ENCODE assay signal across 8 cellular contexts in the genomic region with DNA sequence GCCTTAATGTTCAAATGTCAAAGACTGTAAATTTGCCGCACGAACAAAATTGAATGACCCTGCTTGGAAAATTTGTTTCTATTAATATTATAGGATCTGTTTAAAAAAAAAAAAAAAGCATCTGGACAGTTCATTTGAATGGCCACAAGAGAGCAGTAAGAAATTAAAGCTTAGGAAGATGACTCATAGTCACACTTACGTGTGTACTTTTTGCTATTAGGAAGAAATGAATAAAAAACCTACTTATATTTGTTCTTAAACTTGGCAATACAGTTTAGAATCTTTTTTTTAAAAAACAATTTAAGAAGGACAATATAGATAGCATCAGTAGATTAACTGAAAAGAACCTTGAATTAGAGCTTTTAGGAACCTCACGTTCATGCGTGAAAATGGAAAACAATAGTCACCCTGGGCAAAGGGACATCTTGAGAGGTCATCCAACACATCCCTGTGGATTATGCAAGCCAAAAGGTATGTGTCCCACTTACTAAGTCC.
DNase-seq lines count a peak whose midpoint lies in the region; ATAC-seq and TF ChIP-seq lines count a peak whose summit lies in the region.

No MANE protein-coding gene starts in this region.

- H3K4me1 ChIP-seq in A673 (ENCODE audit: insufficient read depth, low read length, poor library complexity, severe bottlenecking) (no peaks in the 10 kb centered on the region), transverse colon (peaks cover 0 to 4% (median 0%) of the 10 kb centered on the region in 4 donors)
- no peaks in the 10 kb centered on the region for H3K4me1 ChIP-seq in CD4-positive, alpha-beta memory T cell (ENCODE audit: insufficient read depth, low read length)

- H3K27ac Mint-ChIP-seq in HFFc6 (peak overlapping the region; percentile 32), glutamatergic neuron (ENCODE audit: unreplicated experiment) (no peak overlapping the region)
- H3K27ac Mint-ChIP-seq in CD4-positive, alpha-beta memory T cell = no peak overlapping the region

- H3K4me1 Mint-ChIP-seq in HFFc6 (ENCODE audit: low read depth) = peaks cover 23% of the 10 kb centered on the region
- H3K4me1 Mint-ChIP-seq in glutamatergic neuron (ENCODE audit: low read depth, unreplicated experiment) = no peaks in the 10 kb centered on the region
- no peaks in the 10 kb centered on the region for H3K4me1 Mint-ChIP-seq in CD4-positive, alpha-beta memory T cell

- CTCF ChIA-PET in A673 (lab: Charles Lee) = interaction anchor here (0.6 kb wide), 2 partner anchors 10 to 960 kb away, joined by 3 to 5 read pairs; no protein-coding TSS in a partner anchor
- CTCF ChIA-PET in CD4-positive, alpha-beta memory T cell (lab: Charles Lee; ENCODE audit: partially characterized antibody) = no interaction called here

- no peaks in the 10 kb centered on the region for H3K27me3 Mint-ChIP-seq in HFFc6 (ENCODE audit: insufficient read depth)
- no peaks in the 10 kb centered on the region for H3K27me3 Mint-ChIP-seq in glutamatergic neuron (ENCODE audit: unreplicated experiment)
- no peaks in the 10 kb centered on the region for H3K27me3 Mint-ChIP-seq in CD4-positive, alpha-beta memory T cell

- H3K9me3 Mint-ChIP-seq in HFFc6 (no peaks in the 10 kb centered on the region), glutamatergic neuron (ENCODE audit: unreplicated experiment) (no peaks in the 10 kb centered on the region)
- peaks cover 0 to 7% (median 2%) of the 10 kb centered on the region in 8 donors for H3K9me3 Mint-ChIP-seq in CD4-positive, alpha-beta memory T cell

- TF ChIP-seq EP300 in transverse colon (IDR thresholded peaks at IDR 0.05; ENCODE audit: low read depth) = no peak

- H3K36me3 ChIP-seq in A673 (ENCODE audit: insufficient read depth, low read length, poor library complexity, severe bottlenecking) (no peaks in the 10 kb centered on the region), transverse colon (no peaks in the 10 kb centered on the region)
- no peaks in the 10 kb centered on the region for H3K36me3 ChIP-seq in CD4-positive, alpha-beta memory T cell (ENCODE audit: insufficient read depth, low read length)

- DNase-seq in A673 (ENCODE audit: low spot score) = peak; percentile 31
- DNase-seq in HFFc6 = peak; percentile 52
- peak; percentile 76 for DNase-seq in SW480 (ENCODE audit: low spot score)
- no peak for DNase-seq in glutamatergic neuron
- DNase-seq in transverse colon = no peak
- no peak for DNase-seq in activated CD8-positive, alpha-beta memory T cell treated with anti-CD3 and anti-CD28 coated beads, Interleukin-2, amount 50 U/mL, for 48 hours
- DNase-seq in CD4-positive, alpha-beta memory T cell = no peak

- H3K27me3 ChIP-seq in A673 (replicated peaks; ENCODE audit: insufficient read depth, low read depth, low read length, poor library complexity) = peaks cover 35% of the 10 kb centered on the region
- H3K27me3 ChIP-seq in transverse colon = no peaks in the 10 kb centered on the region
- no peaks in the 10 kb centered on the region for H3K27me3 ChIP-seq in CD4-positive, alpha-beta memory T cell (ENCODE audit: insufficient read depth, low read length)

- in situ Hi-C loops in transverse colon (cut with MboI; ENCODE audit: low pct_ligation_motif_present in 1 of 4, low pct_unique_long_range_greater_than_20kb in 1 of 4, low sequenced_read_pairs in 3 of 4) = no loop called here

- no peak for ATAC-seq in HG03108 (IDR thresholded peaks at IDR 0.05; ENCODE audit: unreplicated experiment)

- POLR2A ChIA-PET in A673 (lab: Charles Lee; ENCODE audit: low non-redundant PET) = no interaction called here
- POLR2A ChIA-PET in CD4-positive, alpha-beta memory T cell (lab: Charles Lee; ENCODE audit: partially characterized antibody) = no interaction called here

- H3K27ac ChIP-seq in A673 (ENCODE audit: low read depth, low read length, poor library complexity, severe bottlenecking) (no peak overlapping the region), transverse colon (no peak overlapping the region)
- H3K27ac ChIP-seq in CD4-positive, alpha-beta memory T cell (ENCODE audit: low read depth, low read length) = no peak overlapping the region

- peak overlapping the region; percentile 36; the same call in 1 of the 2 replicates for H3K4me3 Mint-ChIP-seq in HFFc6
- H3K4me3 Mint-ChIP-seq in glutamatergic neuron (ENCODE audit: unreplicated experiment) = no peak overlapping the region
- no peak overlapping the region for H3K4me3 Mint-ChIP-seq in CD4-positive, alpha-beta memory T cell

- peak; percentile 51; the same call in 1 of the 2 replicates for TF ChIP-seq CTCF in A673 (conservative IDR thresholded peaks at IDR 0.05; ENCODE audit: low read depth, low read length)
- peak; percentile 83 for TF ChIP-seq CTCF in HFFc6 (IDR thresholded peaks at IDR 0.05)
- peak; percentile 22 for TF ChIP-seq CTCF in glutamatergic neuron (IDR thresholded peaks at IDR 0.05; ENCODE audit: partially characterized antibody, unreplicated experiment)
- TF ChIP-seq CTCF in transverse colon (IDR thresholded peaks at IDR 0.05) = peak; percentile 40 to 56 (median 47)

- TF ChIP-seq POLR2A in transverse colon (IDR thresholded peaks at IDR 0.05) = no peak

- no peaks in the 10 kb centered on the region for H3K9me3 ChIP-seq in A673 (ENCODE audit: low read depth, low read length, poor library complexity, severe bottlenecking)
- H3K9me3 ChIP-seq in transverse colon = no peaks in the 10 kb centered on the region
- H3K9me3 ChIP-seq in CD4-positive, alpha-beta memory T cell (ENCODE audit: control insufficient read depth in 1 of 2, low read length in 2 of 2) = no peaks in the 10 kb centered on the region

- H3K36me3 Mint-ChIP-seq in HFFc6 (ENCODE audit: low read depth) = no peaks in the 10 kb centered on the region
- H3K36me3 Mint-ChIP-seq in glutamatergic neuron (ENCODE audit: unreplicated experiment) = no peaks in the 10 kb centered on the region
- no peaks in the 10 kb centered on the region for H3K36me3 Mint-ChIP-seq in CD4-positive, alpha-beta memory T cell

- BruUV-seq in A673 (replicated peaks; lab: Mats Ljungman, UMichigan) = no TSS peak

- H3K4me3 ChIP-seq in A673 (ENCODE audit: low read depth, low read length, poor library complexity, severe bottlenecking) (no peak overlapping the region), transverse colon (no peak overlapping the region)
- H3K4me3 ChIP-seq in CD4-positive, alpha-beta memory T cell (ENCODE audit: low read length in 2 of 2) = no peak overlapping the region

- 35 to 52% methylated on average over 5 of the region's 5 CpGs for WGBS in transverse colon (ENCODE audit: low coverage in 1 of 2), 2 donors

- intact Hi-C loops in A673 (cut with micrococcal nuclease; ENCODE audit: unreplicated experiment) (loop anchor here (5.0 kb wide), 1 partner anchor 626 kb away; no protein-coding TSS in a partner anchor), transverse colon (cut with DNase I; ENCODE audit: low total_unique reads) (no loop called here)
- intact Hi-C loops in CD4-positive, alpha-beta memory T cell (cut with micrococcal nuclease) = no loop called here

Comparison
In these comparisons a context has a peak if more than half of its experiments do, and no peak if none do; other contexts are left out.
1. DNase-seq: peak in A673 (single experiment), HFFc6 (single experiment) and SW480 (single experiment); none in glutamatergic neuron (single experiment), transverse colon (single experiment), activated CD8-positive, alpha-beta memory T cell treated with anti-CD3 and anti-CD28 coated beads, Interleukin-2, amount 50 U/mL, for 48 hours (single experiment) and CD4-positive, alpha-beta memory T cell (0 of 5).
2. CTCF ChIP-seq: peak in every context shown above with its lines; median percentile 83 in HFFc6; 51 in A673; 47 in transverse colon; 22 in glutamatergic neuron.